26 cellular contexts compared by ENCODE assay signal in genomic region chr6:134452901-134453300, GRCh38.
"Had no signal": no experiment of that assay in that cellular context is flagged by ENCODE, and none has a peak within 500 bp of the region (broad histone marks: within the 10 kb centered on the region; RNA-seq: fewer than 3 reads in every experiment).

No MANE protein-coding gene starts in this region.

- H3K36me3 Mint-ChIP-seq: activated CD8-positive, alpha-beta memory T cell treated with anti-CD3 and anti-CD28 coated beads, Interleukin-2, amount 10 ng/mL, durations not matched to agents 7 days and 5 days; activated naive CD4-positive, alpha-beta T cell treated with anti-CD3 and anti-CD28 coated beads, Interleukin-2, amount 50 U/mL, for 72 hours; WTC11 had no signal

- H3K27me3 ChIP-seq: ascending aorta, body of pancreas, SJCRH30 had no signal

- H3K27ac ChIP-seq: ascending aorta, SJCRH30 had no signal

- H3K4me3 Mint-ChIP-seq: activated CD4-positive, alpha-beta T cell treated with anti-CD3 and anti-CD28 coated beads, Interleukin-2, amount 10 ng/mL, durations not matched to agents 24 days and 14 days; activated CD8-positive, alpha-beta memory T cell treated with anti-CD3 and anti-CD28 coated beads, Interleukin-2, amount 10 ng/mL, durations not matched to agents 7 days and 5 days; activated naive CD8-positive, alpha-beta T cell treated with anti-CD3 and anti-CD28 coated beads, Interleukin-2, amount 50 U/mL, for 24 hours; activated T-cell treated with anti-CD3 and anti-CD28 coated beads, Interleukin-2, amount 50 U/mL, for 24 hours; T-helper 1 cell treated with Interleukin-12 subunit alpha and Interleukin-12 subunit beta and Interleukin-4 antibody, amounts not matched to agents 30 μg/mL and 1 μg/mL, for 36 hours; WTC11 had no signal

- DNase-seq: activated CD4-positive, alpha-beta T cell treated with anti-CD3 and anti-CD28 coated beads for 1 hour; activated CD4-positive, alpha-beta T cell treated with anti-CD3 and anti-CD28 coated beads, Interleukin-2, amount 10 ng/mL, durations not matched to agents 24 days and 14 days; activated CD4-positive, alpha-beta T cell treated with anti-CD3 and anti-CD28 coated beads, Interleukin-2, amount 50 U/mL, for 48 hours; activated CD8-positive, alpha-beta memory T cell treated with anti-CD3 and anti-CD28 coated beads, Interleukin-2, amount 10 ng/mL, durations not matched to agents 7 days and 5 days; activated effector memory CD4-positive, alpha-beta T cell treated with anti-CD3 and anti-CD28 coated beads, Interleukin-2, amount 50 U/mL, for 16 hours; activated naive CD4-positive, alpha-beta T cell treated with Interleukin-2 at 50 U/mL for 16 hours; activated naive CD8-positive, alpha-beta T cell treated with anti-CD3 and anti-CD28 coated beads, Interleukin-2, amount 50 U/mL, for 24 hours; activated T-cell treated with anti-CD3 and anti-CD28 coated beads, Interleukin-2, amount 50 U/mL, for 24 hours; amniotic stem cell; body of pancreas; NCI-H1105 treated with DMSO at 0.1 percent for 48 hours; NCI-H146; NCI-H187 treated with DMSO at 0.1 percent for 48 hours; NCI-H2081 treated with DMSO at 0.1 percent for 48 hours; NCI-H2171; NCI-H345; NCI-H510A; NCI-H526 treated with DMSO at 0.1 percent for 48 hours; NCI-H82; Right ventricle myocardium superior; SJCRH30; T-helper 9 cell had no signal

- H3K27ac Mint-ChIP-seq: activated CD4-positive, alpha-beta T cell treated with anti-CD3 and anti-CD28 coated beads, Interleukin-2, amount 10 ng/mL, durations not matched to agents 24 days and 14 days; activated CD8-positive, alpha-beta memory T cell treated with anti-CD3 and anti-CD28 coated beads, Interleukin-2, amount 10 ng/mL, durations not matched to agents 7 days and 5 days; activated naive CD4-positive, alpha-beta T cell treated with anti-CD3 and anti-CD28 coated beads, Interleukin-2, amount 50 U/mL, for 72 hours; activated naive CD8-positive, alpha-beta T cell treated with anti-CD3 and anti-CD28 coated beads, Interleukin-2, amount 50 U/mL, for 24 hours; activated T-cell treated with anti-CD3 and anti-CD28 coated beads, Interleukin-2, amount 50 U/mL, for 24 hours; T-helper 1 cell treated with Interleukin-12 subunit alpha and Interleukin-12 subunit beta and Interleukin-4 antibody, amounts not matched to agents 30 μg/mL and 1 μg/mL, for 36 hours; WTC11 had no signal

- H3K36me3 ChIP-seq: ascending aorta, SJCRH30 had no signal

- H3K27me3 Mint-ChIP-seq: activated CD4-positive, alpha-beta T cell treated with anti-CD3 and anti-CD28 coated beads, Interleukin-2, amount 10 ng/mL, durations not matched to agents 24 days and 14 days; activated CD8-positive, alpha-beta memory T cell treated with anti-CD3 and anti-CD28 coated beads, Interleukin-2, amount 10 ng/mL, durations not matched to agents 7 days and 5 days; activated naive CD8-positive, alpha-beta T cell treated with anti-CD3 and anti-CD28 coated beads, Interleukin-2, amount 50 U/mL, for 24 hours; activated T-cell treated with anti-CD3 and anti-CD28 coated beads, Interleukin-2, amount 50 U/mL, for 24 hours had no signal

- H3K9me3 ChIP-seq: ascending aorta, body of pancreas, SJCRH30 had no signal

- H3K4me1 ChIP-seq: ascending aorta, SJCRH30 had no signal

- ATAC-seq: activated CD8-positive, alpha-beta memory T cell treated with anti-CD3 and anti-CD28 coated beads, Interleukin-2, amount 10 ng/mL, durations not matched to agents 7 days and 5 days; activated naive CD4-positive, alpha-beta T cell treated with anti-CD3 and anti-CD28 coated beads, Interleukin-2, amount 50 U/mL, for 72 hours; activated naive CD8-positive, alpha-beta T cell treated with anti-CD3 and anti-CD28 coated beads, Interleukin-2, amount 50 U/mL, for 24 hours; body of pancreas had no signal

- H3K4me3 ChIP-seq: ascending aorta, body of pancreas, SJCRH30 had no signal

- H3K9me3 Mint-ChIP-seq: activated CD4-positive, alpha-beta T cell treated with anti-CD3 and anti-CD28 coated beads, Interleukin-2, amount 10 ng/mL, durations not matched to agents 24 days and 14 days; activated naive CD4-positive, alpha-beta T cell treated with anti-CD3 and anti-CD28 coated beads, Interleukin-2, amount 50 U/mL, for 72 hours; activated naive CD8-positive, alpha-beta T cell treated with anti-CD3 and anti-CD28 coated beads, Interleukin-2, amount 50 U/mL, for 24 hours; activated T-cell treated with anti-CD3 and anti-CD28 coated beads, Interleukin-2, amount 50 U/mL, for 24 hours; T-helper 1 cell treated with Interleukin-12 subunit alpha and Interleukin-12 subunit beta and Interleukin-4 antibody, amounts not matched to agents 30 μg/mL and 1 μg/mL, for 36 hours; WTC11 had no signal
